8 cellular contexts compared by ENCODE assay signal in the genomic region with DNA sequence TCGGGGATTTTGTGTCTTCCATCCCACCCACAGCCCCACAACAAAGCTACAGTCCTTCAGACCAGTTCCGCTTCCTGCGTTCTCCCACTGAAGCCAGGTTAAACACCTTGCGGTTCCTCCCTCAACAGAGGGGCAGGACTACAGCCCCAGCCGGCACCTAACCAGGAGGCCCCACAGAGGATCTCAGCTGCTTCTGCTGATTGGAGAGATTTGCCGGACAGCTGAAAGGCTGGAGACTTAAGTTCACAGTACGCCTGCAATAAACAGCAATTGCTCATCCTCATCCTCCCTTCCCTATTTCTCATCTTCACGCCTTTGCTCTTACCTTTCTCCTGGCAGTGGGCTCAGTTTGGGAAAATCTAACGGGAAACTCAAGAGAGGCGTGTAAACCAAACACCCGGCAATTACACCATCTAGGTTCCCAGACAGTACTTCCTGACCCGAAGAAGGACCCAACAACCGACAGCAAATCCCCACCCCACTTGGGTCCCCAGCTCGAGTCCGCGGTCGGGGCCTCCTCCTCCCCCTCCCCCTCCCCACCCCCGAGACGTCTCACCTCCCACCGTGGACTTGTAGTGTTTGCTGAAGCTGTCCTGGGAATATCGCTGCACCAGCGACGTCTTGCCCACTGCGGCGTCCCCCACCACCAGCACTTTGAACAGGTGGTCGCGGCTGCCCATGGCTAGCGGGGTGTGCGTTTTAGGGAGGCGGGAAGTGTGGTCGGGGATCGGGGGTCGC. TPM values are rescaled to one million over a fixed set of nuclear protein-coding genes. Genes with fewer than 3 reads are reported as not detected.
DNase-seq lines count a peak whose midpoint lies in the region; ATAC-seq and TF ChIP-seq lines count a peak whose summit lies in the region.

No MANE protein-coding gene starts in this region.

- H3K4me3 ChIP-seq in mucosa of rectum (ENCODE audit: low read length in 2 of 2), result peak overlapping the region; percentile 89 to 94

- H3K9me3 ChIP-seq in mucosa of rectum (ENCODE audit: control insufficient read depth in 2 of 2, low read length in 2 of 2), result no peaks in the 10 kb centered on the region

- peaks cover 3 to 6% of the 10 kb centered on the region in 2 donors for H3K4me1 ChIP-seq in mucosa of rectum (ENCODE audit: control insufficient read depth in 2 of 2, insufficient read depth in 2 of 2, low read length in 2 of 2)

- H3K9ac ChIP-seq in mucosa of rectum (ENCODE audit: low read depth in 1 of 2, low read length in 2 of 2), result peak overlapping the region; percentile 80 to 83

- peak overlapping the region; percentile 96 for H3K4me3 Mint-ChIP-seq in activated CD4-positive, alpha-beta T cell treated with anti-CD3 and anti-CD28 coated beads, Interleukin-2, amount 10 ng/mL, durations not matched to agents 24 days and 14 days
- H3K4me3 Mint-ChIP-seq in stimulated activated naive CD8-positive, alpha-beta T cell treated with anti-CD3 and anti-CD28 coated beads, Interleukin-15, Interleukin-2, amounts not matched to agents 100 ng/mL and 50 ng/mL, for 24 hours, result peak overlapping the region; percentile 87

- peaks cover 3 to 4% of the 10 kb centered on the region in 2 donors for H3K36me3 ChIP-seq in mucosa of rectum (ENCODE audit: control insufficient read depth in 2 of 2, insufficient read depth in 2 of 2, low read length in 2 of 2)

- no peaks in the 10 kb centered on the region for H3K27me3 Mint-ChIP-seq in activated CD4-positive, alpha-beta T cell treated with anti-CD3 and anti-CD28 coated beads, Interleukin-2, amount 10 ng/mL, durations not matched to agents 24 days and 14 days
- no peaks in the 10 kb centered on the region for H3K27me3 Mint-ChIP-seq in stimulated activated naive CD8-positive, alpha-beta T cell treated with anti-CD3 and anti-CD28 coated beads, Interleukin-15, Interleukin-2, amounts not matched to agents 100 ng/mL and 50 ng/mL, for 24 hours

- peak overlapping the region; percentile 95 for H3K27ac Mint-ChIP-seq in activated CD4-positive, alpha-beta T cell treated with anti-CD3 and anti-CD28 coated beads, Interleukin-2, amount 10 ng/mL, durations not matched to agents 24 days and 14 days
- peak overlapping the region; percentile 93 for H3K27ac Mint-ChIP-seq in stimulated activated naive CD8-positive, alpha-beta T cell treated with anti-CD3 and anti-CD28 coated beads, Interleukin-15, Interleukin-2, amounts not matched to agents 100 ng/mL and 50 ng/mL, for 24 hours

- ATAC-seq in HG03354 (IDR thresholded peaks at IDR 0.05; ENCODE audit: poor library complexity, severe bottlenecking, unreplicated experiment), result peak; percentile 13
- no peak for ATAC-seq in GM18868 (IDR thresholded peaks at IDR 0.05; ENCODE audit: unreplicated experiment)

- POLR2A ChIA-PET in GM10248 (lab: Yijun Ruan, JAX), result interaction anchor here (0.7 to 0.8 kb wide), 2 partner anchors 25 to 139 kb away, joined by 3 read pairs; no protein-coding TSS in a partner anchor

- H3K27ac ChIP-seq in mucosa of rectum (ENCODE audit: low read depth in 2 of 2, low read length in 2 of 2), result peak overlapping the region in 1 of 2 donors; percentile 68

- peaks cover 29% of the 10 kb centered on the region for H3K36me3 Mint-ChIP-seq in activated CD4-positive, alpha-beta T cell treated with anti-CD3 and anti-CD28 coated beads, Interleukin-2, amount 10 ng/mL, durations not matched to agents 24 days and 14 days (ENCODE audit: low read depth)
- H3K36me3 Mint-ChIP-seq in stimulated activated naive CD8-positive, alpha-beta T cell treated with anti-CD3 and anti-CD28 coated beads, Interleukin-15, Interleukin-2, amounts not matched to agents 100 ng/mL and 50 ng/mL, for 24 hours (ENCODE audit: low read depth), result peaks cover 26% of the 10 kb centered on the region

- peaks cover 51% of the 10 kb centered on the region for H3K4me1 Mint-ChIP-seq in activated CD4-positive, alpha-beta T cell treated with anti-CD3 and anti-CD28 coated beads, Interleukin-2, amount 10 ng/mL, durations not matched to agents 24 days and 14 days
- H3K4me1 Mint-ChIP-seq in stimulated activated naive CD8-positive, alpha-beta T cell treated with anti-CD3 and anti-CD28 coated beads, Interleukin-15, Interleukin-2, amounts not matched to agents 100 ng/mL and 50 ng/mL, for 24 hours (ENCODE audit: low read depth), result peaks cover 60% of the 10 kb centered on the region

- intact Hi-C loops in activated CD4-positive, alpha-beta T cell treated with anti-CD3 and anti-CD28 coated beads, Interleukin-2, amount 10 ng/mL, durations not matched to agents 24 days and 14 days (cut with micrococcal nuclease), result loop anchor here (1.0 to 5.0 kb wide), 5 partner anchors 24 to 117 kb away; a partner anchor contains a TSS

- TF ChIP-seq CTCF in GM10248 (IDR thresholded peaks at IDR 0.05; ENCODE audit: control extremely low read depth, extremely low read depth, low read depth, missing control alignments), result no peak

- H3K27me3 ChIP-seq in mucosa of rectum (ENCODE audit: control insufficient read depth in 2 of 2, insufficient read depth in 2 of 2, low read length in 2 of 2), result no peaks in the 10 kb centered on the region

- H3K9me3 Mint-ChIP-seq in activated CD4-positive, alpha-beta T cell treated with anti-CD3 and anti-CD28 coated beads, Interleukin-2, amount 10 ng/mL, durations not matched to agents 24 days and 14 days, result no peaks in the 10 kb centered on the region
- H3K9me3 Mint-ChIP-seq in stimulated activated naive CD8-positive, alpha-beta T cell treated with anti-CD3 and anti-CD28 coated beads, Interleukin-15, Interleukin-2, amounts not matched to agents 100 ng/mL and 50 ng/mL, for 24 hours, result no peaks in the 10 kb centered on the region

- CTCF ChIA-PET in GM10248 (lab: Yijun Ruan, JAX), result interaction anchor here (0.7 to 6.6 kb wide), 9 partner anchors 11 to 203 kb away, joined by 3 to 36 read pairs (median 5); no protein-coding TSS in a partner anchor

- DNase-seq in GM10248 (ENCODE audit: extremely low spot score) (peak; percentile 52), DMS153 (lab: John Stamatoyannopoulos, UW) (no peak)
- DNase-seq in activated CD4-positive, alpha-beta T cell treated with anti-CD3 and anti-CD28 coated beads, Interleukin-2, amount 10 ng/mL, durations not matched to agents 24 days and 14 days, result peak; percentile 82
- peak; percentile 31 for DNase-seq in effector CD4-positive, alpha-beta T cell

RNA-seq across cellular contexts. Expression of a gene that starts 0.8 kb away (rescaled TPM):
- total RNA-seq in activated CD4-positive, alpha-beta T cell treated with anti-CD3 and anti-CD28 coated beads, Interleukin-2, amount 10 ng/mL, durations not matched to agents 24 days and 14 days, result 27.8 and 29.1 TPM in 2 replicates

RNA-seq across cellular contexts. Expression of a gene that starts 24.5 kb away (rescaled TPM):
- 161 and 188 TPM in 2 replicates for total RNA-seq in activated CD4-positive, alpha-beta T cell treated with anti-CD3 and anti-CD28 coated beads, Interleukin-2, amount 10 ng/mL, durations not matched to agents 24 days and 14 days

RNA-seq across cellular contexts. Expression of a gene that starts 38.6 kb away (rescaled TPM):
- 29.5 and 30.1 TPM in 2 replicates for total RNA-seq in activated CD4-positive, alpha-beta T cell treated with anti-CD3 and anti-CD28 coated beads, Interleukin-2, amount 10 ng/mL, durations not matched to agents 24 days and 14 days
